ENCODE assay signal across 15 cellular contexts in genomic region chr3:10333359-10333670, GRCh38. TPM values are rescaled to one million over a fixed set of nuclear protein-coding genes. Genes with fewer than 3 reads are reported as not detected.
"Had no signal": no experiment of that assay in that cellular context is flagged by ENCODE, and none has a peak within 500 bp of the region (broad histone marks: within the 10 kb centered on the region; RNA-seq: fewer than 3 reads in every experiment).

No MANE protein-coding gene starts in this region.

- DNase-seq: activated CD4-positive, alpha-beta T cell treated with anti-CD3 and anti-CD28 coated beads, Interleukin-2, amount 50 U/mL, for 48 hours; activated naive CD4-positive, alpha-beta T cell treated with anti-CD3 and anti-CD28 coated beads, Interleukin-2, amount 10 ng/mL, durations not matched to agents 7 days and 5 days; activated T-cell treated with anti-CD3 and anti-CD28 coated beads, Interleukin-2, amount 50 U/mL, for 24 hours; islet precursor cell; left lung; mammary epithelial cell; natural killer cell; stimulated activated CD4-positive, alpha-beta T cell treated with anti-CD3 and anti-CD28 coated beads, Interleukin-2, amount 100 ng/mL, for 48 hours; stimulated activated naive CD4-positive, alpha-beta T cell treated with Interleukin-2 at 50 U/mL for 16 hours; T1000; uterus had no signal

- H3K9me3 ChIP-seq: left lung, neutrophil, tibial nerve, uterus had no signal

- H3K27ac ChIP-seq: cardiac muscle cell, left lung, neutrophil, tibial nerve, uterus had no signal

- H3K9me3 Mint-ChIP-seq: activated naive CD4-positive, alpha-beta T cell treated with anti-CD3 and anti-CD28 coated beads, Interleukin-2, amount 10 ng/mL, durations not matched to agents 7 days and 5 days; activated T-cell treated with anti-CD3 and anti-CD28 coated beads, Interleukin-2, amount 50 U/mL, for 24 hours; natural killer cell had no signal

- H3K36me3 ChIP-seq: cardiac muscle cell, left lung, neutrophil, uterus had no signal

- H3K27me3 ChIP-seq: uterus had no signal

- H3K27ac Mint-ChIP-seq: activated naive CD4-positive, alpha-beta T cell treated with anti-CD3 and anti-CD28 coated beads, Interleukin-2, amount 10 ng/mL, durations not matched to agents 7 days and 5 days; activated T-cell treated with anti-CD3 and anti-CD28 coated beads, Interleukin-2, amount 50 U/mL, for 24 hours had no signal

- H3K4me3 ChIP-seq: cardiac muscle cell, left lung, tibial nerve, uterus had no signal

- ATAC-seq: left lung, natural killer cell had no signal

- H3K4me3 Mint-ChIP-seq: activated naive CD4-positive, alpha-beta T cell treated with anti-CD3 and anti-CD28 coated beads, Interleukin-2, amount 10 ng/mL, durations not matched to agents 7 days and 5 days; activated T-cell treated with anti-CD3 and anti-CD28 coated beads, Interleukin-2, amount 50 U/mL, for 24 hours; natural killer cell had no signal

- H3K36me3 Mint-ChIP-seq: activated naive CD4-positive, alpha-beta T cell treated with anti-CD3 and anti-CD28 coated beads, Interleukin-2, amount 10 ng/mL, durations not matched to agents 7 days and 5 days; natural killer cell had no signal

- FAIRE-seq: endometrium had no signal

- H3K4me1 ChIP-seq: left lung, tibial nerve, uterus had no signal

- H3K4me1 Mint-ChIP-seq: natural killer cell had no signal

RNA-seq across cellular contexts. Expression of gene GHRL, which starts 40.6 kb away (rescaled TPM):
- polyA plus RNA-seq: mammary epithelial cell had no signal
